In genomic region chr1:161081519-161081918, GRCh38 we compare ENCODE assay signal across 16 cellular contexts. TPM values are rescaled to one million over a fixed set of nuclear protein-coding genes. Genes with fewer than 3 reads are reported as not detected.
DNase-seq lines count a peak whose midpoint lies in the region; ATAC-seq, FAIRE-seq and TF ChIP-seq lines count a peak whose summit lies in the region.
"Had no signal": no experiment of that assay in that cellular context is flagged by ENCODE, and none has a peak within 500 bp of the region (broad histone marks: within the 10 kb centered on the region; RNA-seq: fewer than 3 reads in every experiment).

No MANE protein-coding gene starts in this region.

- no peak for TF ChIP-seq EP300 in H1 (IDR thresholded peaks at IDR 0.05; ENCODE audit: borderline replicate concordance in 1 of 2, low read depth in 2 of 2, low read length in 2 of 2)

- H3K56ac ChIP-seq in H1 (replicated peaks; ENCODE audit: insufficient read length, low read depth, low read length), result no peak overlapping the region

- CTCF ChIA-PET in activated CD4-positive, alpha-beta T cell treated with anti-CD3 and anti-CD28 coated beads for 36 hours (lab: Charles Lee), result interaction anchor here (0.6 to 3.7 kb wide), 3 partner anchors 13 to 53 kb away, joined by 3 to 21 read pairs (median 3); partner anchors contain the start of gene KLHDC9
- CTCF ChIA-PET in H1 (lab: Charles Lee; ENCODE audit: partially characterized antibody), result interaction anchor here (1.4 to 17.8 kb wide), 3 partner anchors 9 to 27 kb away, joined by 4 to 282 read pairs (median 156); partner anchors contain the start of genes ARHGAP30 and KLHDC9

- no peak overlapping the region for H3K18ac ChIP-seq in H1 (ENCODE audit: extremely low read depth, low read length)

- no peak for TF ChIP-seq RAD21 in H1 (IDR thresholded peaks at IDR 0.05 in 1 of 2, conservative IDR thresholded peaks at IDR 0.05 in 1 of 2; ENCODE audit: low read depth in 2 of 2, low read length in 2 of 2)

- no peak overlapping the region for H3K4me3 Mint-ChIP-seq in activated CD4-positive, alpha-beta T cell treated with anti-CD3 and anti-CD28 coated beads for 36 hours
- no peak overlapping the region for H3K4me3 Mint-ChIP-seq in mesothelial cell of epicardium

- H3K4me1 Mint-ChIP-seq in activated CD4-positive, alpha-beta T cell treated with anti-CD3 and anti-CD28 coated beads for 36 hours, result no peaks in the 10 kb centered on the region
- peaks cover 49% of the 10 kb centered on the region for H3K4me1 Mint-ChIP-seq in mesothelial cell of epicardium

- no peaks in the 10 kb centered on the region for H3K23me2 ChIP-seq in H1 (ENCODE audit: low read depth, low read length)

- no peaks in the 10 kb centered on the region for H4K20me1 ChIP-seq in H1 (replicated peaks in 1 of 2; ENCODE audit: control insufficient read depth in 1 of 2, insufficient read depth in 2 of 2, low read length in 2 of 2)
- H4K20me1 ChIP-seq: BLaER1 had no signal

- no peak overlapping the region for H4K5ac ChIP-seq in H1 (ENCODE audit: insufficient read length, low read depth, low read length)

- no peak overlapping the region for H3K4me2 ChIP-seq in H1 (ENCODE audit: insufficient read depth in 1 of 2, low read depth in 2 of 2, low read length in 2 of 2)
- H3K4me2 ChIP-seq: BLaER1 had no signal

- no peak overlapping the region for H3K23ac ChIP-seq in H1 (ENCODE audit: insufficient read length)

- no peak overlapping the region for H4K8ac ChIP-seq in H1 (ENCODE audit: extremely low read depth, insufficient read depth, low read length)

- no peak overlapping the region for H3K4ac ChIP-seq in H1 (replicated peaks; ENCODE audit: insufficient read length, low read depth, low read length)

- no peaks in the 10 kb centered on the region for H3K9me3 Mint-ChIP-seq in activated CD4-positive, alpha-beta T cell treated with anti-CD3 and anti-CD28 coated beads for 36 hours (ENCODE audit: low read depth)
- H3K9me3 Mint-ChIP-seq in mesothelial cell of epicardium, result no peaks in the 10 kb centered on the region

- no peaks in the 10 kb centered on the region for H3K36me3 Mint-ChIP-seq in activated CD4-positive, alpha-beta T cell treated with anti-CD3 and anti-CD28 coated beads for 36 hours (ENCODE audit: low read depth)
- H3K36me3 Mint-ChIP-seq in mesothelial cell of epicardium, result peaks cover 14% of the 10 kb centered on the region

- H3K36me3 ChIP-seq in H1 (ENCODE audit: control insufficient read depth in 2 of 4, insufficient read depth in 4 of 4, low read length in 3 of 4), result no peaks in the 10 kb centered on the region
- H3K36me3 ChIP-seq: BLaER1, MG63 had no signal

- H4K91ac ChIP-seq in H1 (replicated peaks; ENCODE audit: insufficient read length, low read length), result peak overlapping the region; percentile 49

- H3K27ac ChIP-seq in H1 (ENCODE audit: low read depth, low read length), result no peak overlapping the region
- H3K27ac ChIP-seq: 22Rv1, BLaER1 had no signal

- 98% methylated on average over 4 of the region's 5 CpGs; no CpG with 5 or more reads in 1 of the 2 experiments for WGBS in H1 (ENCODE audit: extremely low coverage in 1 of 2, insufficient coverage in 1 of 2, insufficient read length in 1 of 2, insufficient replicate concordance in 2 of 2, low coverage in 1 of 2, low lambda C conversion rate in 2 of 2, missing lambda C conversion rate in 1 of 2), 2 experiments

- ATAC-seq in activated CD4-positive, alpha-beta T cell treated with anti-CD3 and anti-CD28 coated beads for 36 hours, result no peak
- ATAC-seq in GM21515 (IDR thresholded peaks at IDR 0.05; ENCODE audit: unreplicated experiment), result no peak
- no peak for ATAC-seq in GM21360 (IDR thresholded peaks at IDR 0.05; ENCODE audit: unreplicated experiment)
- ATAC-seq in HG03175 (IDR thresholded peaks at IDR 0.05; ENCODE audit: unreplicated experiment), result no peak

- H3K4me1 ChIP-seq in H1 (replicated peaks in 1 of 4; ENCODE audit: control insufficient read depth in 3 of 4, insufficient read depth in 4 of 4, low read length in 3 of 4), result peaks cover 0 to 6% (median 0%) of the 10 kb centered on the region in 4 experiments; a peak in 4 of 7 replicates
- H3K4me1 ChIP-seq: BLaER1 had no signal

- H2BK12ac ChIP-seq in H1 (ENCODE audit: low read depth, low read length), result no peak overlapping the region

- H3K14ac ChIP-seq in H1 (ENCODE audit: insufficient read length), result no peak overlapping the region

- no peaks in the 10 kb centered on the region for H3K79me2 ChIP-seq in H1 (ENCODE audit: control insufficient read depth in 1 of 2, insufficient read depth in 2 of 2, low read length in 2 of 2)

- intact Hi-C loops in activated CD4-positive, alpha-beta T cell treated with anti-CD3 and anti-CD28 coated beads for 36 hours (cut with DNase I, micrococcal nuclease), result no loop called here

- H2BK5ac ChIP-seq in H1 (ENCODE audit: low read depth, low read length), result no peak overlapping the region

- H2AK5ac ChIP-seq in H1 (ENCODE audit: low read depth, low read length), result no peak overlapping the region

- FAIRE-seq in H1 (lab: Jason Lieb, UNC), result no peak

- no peak for TF ChIP-seq POLR2A in H1 (IDR thresholded peaks at IDR 0.05; ENCODE audit: control extremely low read depth in 1 of 2, low read depth in 2 of 2, low read length in 2 of 2)

- DNase-seq in activated CD4-positive, alpha-beta T cell treated with anti-CD3 and anti-CD28 coated beads for 36 hours, result no peak
- no peak for DNase-seq in activated CD4-positive, alpha-beta T cell treated with anti-CD3 and anti-CD28 coated beads for 1 hour
- DNase-seq in H1 (ENCODE audit: low read depth in 1 of 2, low spot score in 2 of 2), result no peak
- no peak for DNase-seq in mesothelial cell of epicardium (ENCODE audit: low spot score in 2 of 2, unreplicated experiment in 2 of 2)
- no peak for DNase-seq in midbrain (lab: John Stamatoyannopoulos, UW)
- DNase-seq: KG1, MG63, NCI-H1092 treated with DMSO at 0.1 percent for 48 hours, NCI-H1694, NCI-H2107, NCI-H526 treated with DMSO at 0.1 percent for 48 hours had no signal

- no peak overlapping the region for H2AFZ ChIP-seq in H1 (ENCODE audit: low read length)

- TF ChIP-seq CTCF in H1 (IDR thresholded peaks at IDR 0.05; ENCODE audit: control extremely low read depth in 1 of 3, insufficient read depth in 1 of 3, low read depth in 1 of 3, low read length in 3 of 3) (no peak), mesothelial cell of epicardium (IDR thresholded peaks at IDR 0.05; ENCODE audit: unreplicated experiment) (no peak)

- H3K9ac ChIP-seq in H1 (replicated peaks in 1 of 4; ENCODE audit: extremely low read depth in 1 of 4, low read depth in 3 of 4, low read length in 3 of 4), result no peak overlapping the region
- H3K9ac ChIP-seq: BLaER1 had no signal

- H3K9me3 ChIP-seq in H1 (ENCODE audit: insufficient read depth in 2 of 2, low read depth in 1 of 2, low read length in 1 of 2), result no peaks in the 10 kb centered on the region
- H3K9me3 ChIP-seq: BLaER1, MG63 had no signal

- no peak overlapping the region for H2BK120ac ChIP-seq in H1 (replicated peaks; ENCODE audit: low read depth, low read length)

- no peaks in the 10 kb centered on the region for H3K27me3 ChIP-seq in H1 (replicated peaks in 1 of 4; ENCODE audit: control insufficient read depth in 3 of 4, extremely low read depth in 1 of 4, insufficient read depth in 3 of 4, low read length in 3 of 4)
- H3K27me3 ChIP-seq: BLaER1, MG63 had no signal

- H3K27ac Mint-ChIP-seq in activated CD4-positive, alpha-beta T cell treated with anti-CD3 and anti-CD28 coated beads for 36 hours, result peak overlapping the region; percentile 1
- peak overlapping the region; percentile 17 for H3K27ac Mint-ChIP-seq in mesothelial cell of epicardium

- no peak overlapping the region for H2BK15ac ChIP-seq in H1 (ENCODE audit: low read length)

- POLR2A ChIA-PET in activated CD4-positive, alpha-beta T cell treated with anti-CD3 and anti-CD28 coated beads for 36 hours (lab: Charles Lee), result no interaction called here
- POLR2A ChIA-PET in H1 (lab: Charles Lee; ENCODE audit: partially characterized antibody), result interaction anchor here (1.4 kb wide), 1 partner anchor 36 kb away, joined by 3 read pairs; the partner anchor contains the start of gene USF1

- H2BK20ac ChIP-seq in H1 (ENCODE audit: low read length), result no peak overlapping the region

- peaks cover 2% of the 10 kb centered on the region for H3K27me3 Mint-ChIP-seq in activated CD4-positive, alpha-beta T cell treated with anti-CD3 and anti-CD28 coated beads for 36 hours
- no peaks in the 10 kb centered on the region for H3K27me3 Mint-ChIP-seq in mesothelial cell of epicardium (ENCODE audit: low read depth)

- H3K79me1 ChIP-seq in H1 (ENCODE audit: low read depth, low read length), result no peaks in the 10 kb centered on the region

- H3K4me3 ChIP-seq in H1 (ENCODE audit: extremely low read depth in 1 of 4, insufficient read depth in 2 of 4, low read depth in 3 of 4, low read length in 4 of 4), result no peak overlapping the region
- H3K4me3 ChIP-seq: BLaER1, MG63 had no signal

RNA-seq across cellular contexts. Expression of gene NECTIN4, which starts 7.8 kb away (rescaled TPM):
- not detected for total RNA-seq in activated CD4-positive, alpha-beta T cell treated with anti-CD3 and anti-CD28 coated beads for 36 hours
- total RNA-seq in H1 (2021; fragmentation: NEBNext Ultra II Directional; extraction: Animal tissue kit (Norgen Biotek cat#: 25700)), result 0.19 and 0.29 TPM in 2 replicates
- 0.71 and 0.86 TPM in 2 replicates for polyA plus RNA-seq in H1 (2011; rRNA removed)
- polyA plus RNA-seq in H1 (2011; cell fraction: cytosol; rRNA removed), result 1.4 TPM
- polyA plus RNA-seq in H1 (2011; cell fraction: nucleus; rRNA removed), result 0.16 TPM
- polyA plus RNA-seq in H1 (2012, experiment 1 of 2), result 0.69 to 0.89 TPM (median 0.76 TPM) in 4 replicates
- 0.31 TPM for polyA plus RNA-seq in H1 (2012, experiment 2 of 2)
- 0.18 TPM for polyA plus RNA-seq in H1 (2013, experiment 1 of 2)
- polyA plus RNA-seq in H1 (2013, experiment 2 of 2), result 0.11 TPM
- 0.95 and 1.2 TPM in 2 replicates for polyA minus RNA-seq in H1 (2011; rRNA and poly(A)+ RNA removed)
- not detected for polyA minus RNA-seq in H1 (2011; cell fraction: cytosol; rRNA and poly(A)+ RNA removed)
- 0.80 TPM for polyA minus RNA-seq in H1 (2011; cell fraction: nucleus; rRNA and poly(A)+ RNA removed)
- 29.9 to 31.5 TPM (median 30.6 TPM) in 3 replicates for total RNA-seq in mesothelial cell of epicardium

RNA-seq across cellular contexts. Expression of gene ARHGAP30, which starts 11.8 kb away (rescaled TPM):
- 100 to 1,000 TPM; 125 to 165 TPM for total RNA-seq in activated CD4-positive, alpha-beta T cell treated with anti-CD3 and anti-CD28 coated beads for 36 hours
- 0.39 and 0.40 TPM in 2 replicates for total RNA-seq in H1 (2021; fragmentation: NEBNext Ultra II Directional; extraction: Animal tissue kit (Norgen Biotek cat#: 25700))
- polyA plus RNA-seq in H1 (2011; rRNA removed), result 0.27 and 0.50 TPM in 2 replicates
- 0.66 TPM for polyA plus RNA-seq in H1 (2011; cell fraction: cytosol; rRNA removed)
- 0.57 TPM for polyA plus RNA-seq in H1 (2011; cell fraction: nucleus; rRNA removed)
- polyA plus RNA-seq in H1 (2012, experiment 1 of 2), result 0.42 to 0.74 TPM (median 0.62 TPM) in 4 replicates
- 0.13 TPM for polyA plus RNA-seq in H1 (2012, experiment 2 of 2)
- 0.08 TPM for polyA plus RNA-seq in H1 (2013, experiment 1 of 2)
- polyA plus RNA-seq in H1 (2013, experiment 2 of 2), result 0.09 TPM
- 0.44 and 0.49 TPM in 2 replicates for polyA minus RNA-seq in H1 (2011; rRNA and poly(A)+ RNA removed)
- not detected for polyA minus RNA-seq in H1 (2011; cell fraction: cytosol; rRNA and poly(A)+ RNA removed)
- 0.30 TPM for polyA minus RNA-seq in H1 (2011; cell fraction: nucleus; rRNA and poly(A)+ RNA removed)
- 1.4 to 1.9 TPM (median 1.6 TPM) in 3 replicates for total RNA-seq in mesothelial cell of epicardium

RNA-seq across cellular contexts. Expression of gene KLHDC9, which starts 16.6 kb away (rescaled TPM):
- under 1 TPM; 0.39 to 0.50 TPM for total RNA-seq in activated CD4-positive, alpha-beta T cell treated with anti-CD3 and anti-CD28 coated beads for 36 hours
- 4.0 and 6.5 TPM in 2 replicates for total RNA-seq in H1 (2021; fragmentation: NEBNext Ultra II Directional; extraction: Animal tissue kit (Norgen Biotek cat#: 25700))
- polyA plus RNA-seq in H1 (2011; rRNA removed), result 15.6 and 18.0 TPM in 2 replicates
- polyA plus RNA-seq in H1 (2011; cell fraction: cytosol; rRNA removed), result 13.7 TPM
- polyA plus RNA-seq in H1 (2011; cell fraction: nucleus; rRNA removed), result 23.2 TPM
- polyA plus RNA-seq in H1 (2012, experiment 1 of 2), result 7.0 to 10.7 TPM (median 8.3 TPM) in 4 replicates
- polyA plus RNA-seq in H1 (2012, experiment 2 of 2), result 10.4 TPM
- 6.8 TPM for polyA plus RNA-seq in H1 (2013, experiment 1 of 2)
- 6.3 TPM for polyA plus RNA-seq in H1 (2013, experiment 2 of 2)
- polyA minus RNA-seq in H1 (2011; rRNA and poly(A)+ RNA removed), result 3.7 and 6.6 TPM in 2 replicates
- 3.1 TPM for polyA minus RNA-seq in H1 (2011; cell fraction: cytosol; rRNA and poly(A)+ RNA removed)
- polyA minus RNA-seq in H1 (2011; cell fraction: nucleus; rRNA and poly(A)+ RNA removed), result 4.4 TPM
- 4.2 to 5.4 TPM (median 5.4 TPM) in 3 replicates for total RNA-seq in mesothelial cell of epicardium

RNA-seq across cellular contexts. Expression of gene USF1, which starts 35.7 kb away (rescaled TPM):
- total RNA-seq in activated CD4-positive, alpha-beta T cell treated with anti-CD3 and anti-CD28 coated beads for 36 hours, result 10 to 100 TPM; 34.5 to 42.8 TPM
- total RNA-seq in H1 (2021; fragmentation: NEBNext Ultra II Directional; extraction: Animal tissue kit (Norgen Biotek cat#: 25700)), result 68.9 and 74.6 TPM in 2 replicates
- polyA plus RNA-seq in H1 (2011; rRNA removed), result 45.7 and 50.3 TPM in 2 replicates
- 44.0 TPM for polyA plus RNA-seq in H1 (2011; cell fraction: cytosol; rRNA removed)
- 137 TPM for polyA plus RNA-seq in H1 (2011; cell fraction: nucleus; rRNA removed)
- 48.6 to 69.9 TPM (median 68.1 TPM) in 4 replicates for polyA plus RNA-seq in H1 (2012, experiment 1 of 2)
- 51.8 TPM for polyA plus RNA-seq in H1 (2012, experiment 2 of 2)
- 31.1 TPM for polyA plus RNA-seq in H1 (2013, experiment 1 of 2)
- polyA plus RNA-seq in H1 (2013, experiment 2 of 2), result 31.4 TPM
- polyA minus RNA-seq in H1 (2011; rRNA and poly(A)+ RNA removed), result 133 and 196 TPM in 2 replicates
- polyA minus RNA-seq in H1 (2011; cell fraction: cytosol; rRNA and poly(A)+ RNA removed), result 47.3 TPM
- polyA minus RNA-seq in H1 (2011; cell fraction: nucleus; rRNA and poly(A)+ RNA removed), result 38.2 TPM
- 66.4 to 68.0 TPM (median 66.6 TPM) in 3 replicates for total RNA-seq in mesothelial cell of epicardium

RNA-seq across cellular contexts. Expression of gene PFDN2, which starts 36.3 kb away (rescaled TPM):
- 100 to 1,000 TPM; 108 to 136 TPM for total RNA-seq in activated CD4-positive, alpha-beta T cell treated with anti-CD3 and anti-CD28 coated beads for 36 hours
- total RNA-seq in H1 (2021; fragmentation: NEBNext Ultra II Directional; extraction: Animal tissue kit (Norgen Biotek cat#: 25700)), result 71.2 and 74.7 TPM in 2 replicates
- 66.2 and 69.6 TPM in 2 replicates for polyA plus RNA-seq in H1 (2011; rRNA removed)
- 220 TPM for polyA plus RNA-seq in H1 (2011; cell fraction: cytosol; rRNA removed)
- 13.8 TPM for polyA plus RNA-seq in H1 (2011; cell fraction: nucleus; rRNA removed)
- polyA plus RNA-seq in H1 (2012, experiment 1 of 2), result 108 to 135 TPM (median 126 TPM) in 4 replicates
- 37.0 TPM for polyA plus RNA-seq in H1 (2012, experiment 2 of 2)
- 201 TPM for polyA plus RNA-seq in H1 (2013, experiment 1 of 2)
- polyA plus RNA-seq in H1 (2013, experiment 2 of 2), result 231 TPM
- 5.9 and 9.8 TPM in 2 replicates for polyA minus RNA-seq in H1 (2011; rRNA and poly(A)+ RNA removed)
- 15.0 TPM for polyA minus RNA-seq in H1 (2011; cell fraction: cytosol; rRNA and poly(A)+ RNA removed)
- 9.6 TPM for polyA minus RNA-seq in H1 (2011; cell fraction: nucleus; rRNA and poly(A)+ RNA removed)
- 49.7 to 53.2 TPM (median 50.8 TPM) in 3 replicates for total RNA-seq in mesothelial cell of epicardium

Comparison
In these comparisons a context has a peak if more than half of its experiments do, and no peak if none do; other contexts are left out.
1. RNA of gene NECTIN4, which starts 7.8 kb away (total RNA-seq): 29.9 to 31.5 TPM in mesothelial cell of epicardium; 0.19 to 0.29 TPM in H1 and not detected in activated CD4-positive, alpha-beta T cell treated with anti-CD3 and anti-CD28 coated beads for 36 hours; every median in the first group is over 10 times any median in the second.
2. RNA of gene ARHGAP30, which starts 11.8 kb away (total RNA-seq): 125 to 165 TPM in activated CD4-positive, alpha-beta T cell treated with anti-CD3 and anti-CD28 coated beads for 36 hours; 1.4 to 1.9 TPM in mesothelial cell of epicardium and 0.39 to 0.40 TPM in H1; every median in the first group is over 10 times any median in the second.